Comparison of ENCODE assay signal across 8 cellular contexts in genomic region chr13:99495478-99496321, GRCh38. TPM values are rescaled to one million over a fixed set of nuclear protein-coding genes. Genes with fewer than 3 reads are reported as not detected.
DNase-seq lines count a peak whose midpoint lies in the region; ATAC-seq and TF ChIP-seq lines count a peak whose summit lies in the region.

No MANE protein-coding gene starts in this region.

- no peak for TF ChIP-seq POLR2A in heart left ventricle (IDR thresholded peaks at IDR 0.05)

- H3K27ac ChIP-seq in heart left ventricle (peak overlapping the region in 11 of 12 donors; percentile 51 to 94 (median 70)), urinary bladder (ENCODE audit: low read depth) (no peak overlapping the region)

- no peaks in the 10 kb centered on the region for H3K27me3 Mint-ChIP-seq in memory B cell

- H3K4me3 ChIP-seq in heart left ventricle = peak overlapping the region; percentile 2 to 61 (median 48)
- peak overlapping the region; percentile 27 for H3K4me3 ChIP-seq in WI38 (ENCODE audit: low read depth, low read length)
- peak overlapping the region; percentile 14 for H3K4me3 ChIP-seq in urinary bladder (ENCODE audit: low read depth, low read length)

- H3K36me3 ChIP-seq in heart left ventricle = no peaks in the 10 kb centered on the region
- H3K36me3 ChIP-seq in urinary bladder (ENCODE audit: insufficient read depth) = no peaks in the 10 kb centered on the region

- H3K4me3 Mint-ChIP-seq in memory B cell = peak overlapping the region; percentile 86

- WGBS in heart left ventricle, 4 donors = 70 to 82% (median 73%) methylated on average over 10 of the region's 10 CpGs
- WGBS in urinary bladder = 83% methylated on average over 10 of the region's 10 CpGs

- TF ChIP-seq CTCF in heart left ventricle (IDR thresholded peaks at IDR 0.05) (no peak), WI38 (IDR thresholded peaks at IDR 0.05; ENCODE audit: low read depth, low read length) (no peak)

- H3K36me3 Mint-ChIP-seq in memory B cell = peaks cover 18% of the 10 kb centered on the region

- ATAC-seq in heart left ventricle = no peak
- ATAC-seq in left cardiac atrium = no peak
- ATAC-seq in memory B cell (ENCODE audit: low read depth) = no peak

- H3K4me1 ChIP-seq in heart left ventricle (peaks cover 0 to 50% (median 21%) of the 10 kb centered on the region in 12 donors), urinary bladder (ENCODE audit: insufficient read depth) (no peaks in the 10 kb centered on the region)

- peak overlapping the region; percentile 96 for H3K27ac Mint-ChIP-seq in memory B cell

- H3K4me1 Mint-ChIP-seq in memory B cell = peaks cover 40% of the 10 kb centered on the region

- H3K9me3 Mint-ChIP-seq in memory B cell = peaks cover 3% of the 10 kb centered on the region

- intact Hi-C loops in heart left ventricle (cut with DNase I) = loop anchor here in 1 of 10 donors (5.0 kb wide), 2 partner anchors 53 to 112 kb away; partner anchors contain the start of gene CLYBL
- intact Hi-C loops in left cardiac atrium (cut with DNase I) = no loop called here

- no peaks in the 10 kb centered on the region for H3K27me3 ChIP-seq in heart left ventricle

- DNase-seq in heart left ventricle = no peak
- no peak for DNase-seq in left cardiac atrium
- no peak for DNase-seq in memory B cell (ENCODE audit: low spot score in 2 of 2)
- no peak for DNase-seq in NCI-H82 treated with DMSO at 0.1 percent for 48 hours (lab: John Stamatoyannopoulos, UW; ENCODE audit: unreplicated experiment)
- DNase-seq in D341Med (ENCODE audit: low spot score) = no peak
- DNase-seq in NCI-H2029 treated with DMSO at 0.1 percent for 48 hours (lab: John Stamatoyannopoulos, UW) = no peak

- peaks cover 0 to 4% (median 0%) of the 10 kb centered on the region in 12 donors for H3K9me3 ChIP-seq in heart left ventricle

RNA-seq across cellular contexts. Expression of gene TM9SF2, which starts 5.6 kb away (rescaled TPM):
- 10 to 100 TPM; 54.2 to 83.4 (median 68.2) TPM for total RNA-seq in heart left ventricle
- 10 to 100 TPM; 22.4 to 84.3 TPM for polyA plus RNA-seq in heart left ventricle
- 10 to 100 TPM; 71.5 TPM for total RNA-seq in left cardiac atrium
- 225 TPM for total RNA-seq in urinary bladder
- 86.3 TPM for polyA plus RNA-seq in urinary bladder
